Comparison of ENCODE assay signal across 12 cellular contexts in genomic region chr17:31511176-31511540, GRCh38.
A peak's percentile ranks its signal among the peaks of the same experiment; 100 is the strongest.
DNase-seq lines count a peak whose midpoint lies in the region; ATAC-seq lines count a peak whose summit lies in the region.
"Had no signal": no experiment of that assay in that cellular context is flagged by ENCODE, and none has a peak within 500 bp of the region (broad histone marks: within the 10 kb centered on the region; RNA-seq: fewer than 3 reads in every experiment).

No MANE protein-coding gene starts in this region.

- no peaks in the 10 kb centered on the region for H3K36me3 Mint-ChIP-seq in activated T-cell treated with anti-CD3 and anti-CD28 coated beads, Interleukin-2, amount 50 U/mL, for 72 hours (ENCODE audit: insufficient read depth in 2 of 2)
- peaks cover 3% of the 10 kb centered on the region in 2 donors for H3K36me3 Mint-ChIP-seq in stimulated activated naive B cell treated with anti-CD40 and anti-IgM and Interleukin-4, amounts not matched to agents 10 μg/mL and 1 μg/mL and 100 μg/mL, for 72 hours

- H3K27ac Mint-ChIP-seq in activated T-cell treated with anti-CD3 and anti-CD28 coated beads, Interleukin-2, amount 50 U/mL, for 72 hours: peak overlapping the region; percentile 97
- peak overlapping the region; percentile 59 for H3K27ac Mint-ChIP-seq in stimulated activated naive B cell treated with anti-CD40 and anti-IgM and Interleukin-4, amounts not matched to agents 10 μg/mL and 1 μg/mL and 100 μg/mL, for 72 hours

- no peak for DNase-seq in activated T-cell treated with anti-CD3 and anti-CD28 coated beads, Interleukin-2, amount 50 U/mL, for 72 hours
- no peak for DNase-seq in activated T-cell treated with anti-CD3 and anti-CD28 coated beads, Interleukin-2, amount 50 U/mL, for 1 hour
- peak; percentile 37 for DNase-seq in NCI-H748 treated with DMSO at 0.1 percent for 48 hours (lab: John Stamatoyannopoulos, UW)
- peak; percentile 59 for DNase-seq in dermis blood vessel endothelial cell
- DNase-seq in stimulated activated naive B cell treated with anti-CD40 and anti-IgM and Interleukin-4, amounts not matched to agents 10 μg/mL and 1 μg/mL and 100 μg/mL, for 72 hours: no peak
- DNase-seq in 8988T: no peak
- DNase-seq in A172 (ENCODE audit: low spot score): no peak
- DNase-seq: activated effector memory CD4-positive, alpha-beta T cell treated with Interleukin-2 at 50 U/mL for 16 hours; effector CD4-positive, alpha-beta T cell; H7; OCI-M1 had no signal

- ATAC-seq in activated T-cell treated with anti-CD3 and anti-CD28 coated beads, Interleukin-2, amount 50 U/mL, for 72 hours (replicated peaks in 1 of 2): no peak
- no peak for ATAC-seq in stimulated activated naive B cell treated with anti-CD40 and anti-IgM and Interleukin-4, amounts not matched to agents 10 μg/mL and 1 μg/mL and 100 μg/mL, for 72 hours (replicated peaks)
- ATAC-seq in HG03175 (IDR thresholded peaks at IDR 0.05; ENCODE audit: unreplicated experiment): no peak

- peak overlapping the region; percentile 86 to 89 for H3K4me3 Mint-ChIP-seq in activated T-cell treated with anti-CD3 and anti-CD28 coated beads, Interleukin-2, amount 50 U/mL, for 72 hours
- H3K4me3 Mint-ChIP-seq in stimulated activated naive B cell treated with anti-CD40 and anti-IgM and Interleukin-4, amounts not matched to agents 10 μg/mL and 1 μg/mL and 100 μg/mL, for 72 hours: no peak overlapping the region

- H3K4me1 Mint-ChIP-seq in activated T-cell treated with anti-CD3 and anti-CD28 coated beads, Interleukin-2, amount 50 U/mL, for 72 hours (ENCODE audit: low read depth): peaks cover 75% of the 10 kb centered on the region
- H3K4me1 Mint-ChIP-seq in stimulated activated naive B cell treated with anti-CD40 and anti-IgM and Interleukin-4, amounts not matched to agents 10 μg/mL and 1 μg/mL and 100 μg/mL, for 72 hours: peaks cover 58 to 80% of the 10 kb centered on the region in 2 donors

- no peaks in the 10 kb centered on the region for H3K9me3 Mint-ChIP-seq in activated T-cell treated with anti-CD3 and anti-CD28 coated beads, Interleukin-2, amount 50 U/mL, for 72 hours
- H3K9me3 Mint-ChIP-seq in stimulated activated naive B cell treated with anti-CD40 and anti-IgM and Interleukin-4, amounts not matched to agents 10 μg/mL and 1 μg/mL and 100 μg/mL, for 72 hours: no peaks in the 10 kb centered on the region

- no peaks in the 10 kb centered on the region for H3K27me3 Mint-ChIP-seq in activated T-cell treated with anti-CD3 and anti-CD28 coated beads, Interleukin-2, amount 50 U/mL, for 72 hours (ENCODE audit: low read depth)
- H3K27me3 Mint-ChIP-seq in stimulated activated naive B cell treated with anti-CD40 and anti-IgM and Interleukin-4, amounts not matched to agents 10 μg/mL and 1 μg/mL and 100 μg/mL, for 72 hours: no peaks in the 10 kb centered on the region

Comparison
In these comparisons a context has a peak if more than half of its experiments do, and no peak if none do; other contexts are left out.
1. DNase-seq: peak in NCI-H748 treated with DMSO at 0.1 percent for 48 hours (single experiment) and dermis blood vessel endothelial cell (single experiment); none in activated T-cell treated with anti-CD3 and anti-CD28 coated beads, Interleukin-2, amount 50 U/mL, for 72 hours (0 of 2), activated T-cell treated with anti-CD3 and anti-CD28 coated beads, Interleukin-2, amount 50 U/mL, for 1 hour (single experiment), stimulated activated naive B cell treated with anti-CD40 and anti-IgM and Interleukin-4, amounts not matched to agents 10 μg/mL and 1 μg/mL and 100 μg/mL, for 72 hours (single experiment), 8988T (single experiment) and A172 (single experiment).
2. H3K4me3 Mint-ChIP-seq: peak in activated T-cell treated with anti-CD3 and anti-CD28 coated beads, Interleukin-2, amount 50 U/mL, for 72 hours (2 of 2); none in stimulated activated naive B cell treated with anti-CD40 and anti-IgM and Interleukin-4, amounts not matched to agents 10 μg/mL and 1 μg/mL and 100 μg/mL, for 72 hours (0 of 2).